ENCODE assay signal across 20 cellular contexts in the genomic region with DNA sequence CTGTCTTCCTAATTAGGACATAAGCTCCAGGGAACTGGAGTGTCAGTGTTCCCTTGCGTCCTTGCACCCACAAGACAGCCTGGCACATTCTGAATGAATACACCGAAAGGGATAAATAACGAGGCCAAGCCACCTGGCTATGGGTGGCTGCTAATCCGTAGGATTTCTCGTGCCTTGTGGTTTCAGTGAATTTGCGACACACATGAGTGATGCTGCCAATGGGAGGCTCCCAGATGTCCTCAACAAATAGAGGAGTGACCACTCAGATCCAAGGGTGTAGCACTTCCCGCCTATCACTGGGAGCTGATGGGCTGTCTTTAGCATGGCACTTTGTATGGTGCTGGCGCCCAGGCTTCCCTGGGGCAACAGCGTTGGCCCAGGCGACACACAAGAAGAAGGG. TPM values are rescaled to one million over a fixed set of nuclear protein-coding genes. Genes with fewer than 3 reads are reported as not detected.
A peak's percentile ranks its signal among the peaks of the same experiment; 100 is the strongest.
DNase-seq lines count a peak whose midpoint lies in the region; ATAC-seq, FAIRE-seq and TF ChIP-seq lines count a peak whose summit lies in the region.
"Had no signal": no experiment of that assay in that cellular context is flagged by ENCODE, and none has a peak within 500 bp of the region (broad histone marks: within the 10 kb centered on the region; RNA-seq: fewer than 3 reads in every experiment).

No MANE protein-coding gene starts in this region.

- H3K4me1 ChIP-seq in RWPE2 (ENCODE audit: insufficient read depth, poor library complexity, severe bottlenecking) (no peaks in the 10 kb centered on the region), sigmoid colon (no peaks in the 10 kb centered on the region), small intestine (ENCODE audit: control insufficient read depth in 2 of 2, insufficient read depth in 1 of 2, low read depth in 1 of 2, low read length in 1 of 2) (no peaks in the 10 kb centered on the region)
- H3K4me1 ChIP-seq: A549, BE2C, HAP-1, SJCRH30 had no signal

- H3K9me3 ChIP-seq in RWPE2 (ENCODE audit: severe bottlenecking) (no peaks in the 10 kb centered on the region), sigmoid colon (no peaks in the 10 kb centered on the region), small intestine (ENCODE audit: control insufficient read depth, low read depth) (no peaks in the 10 kb centered on the region)
- H3K9me3 ChIP-seq: A549, BE2C, HAP-1, SJCRH30 had no signal

- TF ChIP-seq POLR2A in sigmoid colon (IDR thresholded peaks at IDR 0.05), result no peak

- 93 to 94% methylated on average over 10 of the region's 10 CpGs for WGBS in sigmoid colon, 2 donors
- 91 to 94% (median 92%) methylated on average over 10 of the region's 10 CpGs for WGBS in small intestine, 3 donors

- no peak overlapping the region for H3K27ac ChIP-seq in RWPE2 (ENCODE audit: poor library complexity, severe bottlenecking)
- H3K27ac ChIP-seq in sigmoid colon, result no peak overlapping the region
- no peak overlapping the region for H3K27ac ChIP-seq in small intestine (ENCODE audit: low read depth in 1 of 2, low read length in 1 of 2)
- H3K27ac ChIP-seq: A549, SJCRH30 had no signal

- TF ChIP-seq EP300 in sigmoid colon (IDR thresholded peaks at IDR 0.05), result no peak

- H3K27me3 ChIP-seq in RWPE2 (ENCODE audit: insufficient read depth, poor library complexity, severe bottlenecking) (no peaks in the 10 kb centered on the region), sigmoid colon (no peaks in the 10 kb centered on the region), small intestine (ENCODE audit: control insufficient read depth in 2 of 2, insufficient read depth in 2 of 2, low read length in 2 of 2) (no peaks in the 10 kb centered on the region)
- H3K27me3 ChIP-seq: BE2C, SJCRH30 had no signal

- ATAC-seq in RWPE2 (ENCODE audit: low read depth), result no peak
- ATAC-seq: A549, GM12878 had no signal

- FAIRE-seq in small intestine (lab: Jason Lieb, UNC), result no peak
- FAIRE-seq: A549, GM12878 had no signal

- H3K36me3 ChIP-seq in RWPE2 (ENCODE audit: low read depth) (no peaks in the 10 kb centered on the region), sigmoid colon (no peaks in the 10 kb centered on the region), small intestine (ENCODE audit: control insufficient read depth in 2 of 2, insufficient read depth in 2 of 2, low read length in 2 of 2) (no peaks in the 10 kb centered on the region)
- H3K36me3 ChIP-seq: BE2C, HAP-1, SJCRH30 had no signal

- intact Hi-C loops in sigmoid colon (cut with DNase I), result no loop called here

- no peak overlapping the region for H3K4me3 ChIP-seq in RWPE2 (ENCODE audit: severe bottlenecking)
- no peak overlapping the region for H3K4me3 ChIP-seq in sigmoid colon
- H3K4me3 ChIP-seq in small intestine (ENCODE audit: low read depth in 1 of 2, low read length in 2 of 2), result no peak overlapping the region
- H3K4me3 ChIP-seq: A549, GM12878, HAP-1, SJCRH30 had no signal

- peak; percentile 25 for DNase-seq in activated effector memory CD4-positive, alpha-beta T cell treated with anti-CD3 and anti-CD28 coated beads, Interleukin-2, amount 50 U/mL, for 16 hours
- DNase-seq in activated effector memory CD4-positive, alpha-beta T cell treated with Interleukin-2 at 50 U/mL for 16 hours, result no peak
- DNase-seq in NCI-H1694 (lab: John Stamatoyannopoulos, UW) (peak; percentile 51), RWPE2 (ENCODE audit: low spot score) (peak; percentile 30), sigmoid colon (peak; percentile 20), small intestine (no peak), amniotic stem cell (lab: John Stamatoyannopoulos, UW) (no peak)
- DNase-seq in activated CD4-positive, CD25-positive, alpha-beta regulatory T cell treated with anti-CD3 and anti-CD28 coated beads, Interleukin-2, amount 50 U/mL, for 72 hours, result no peak
- DNase-seq: BE2C, DMS 273 treated with DMSO at 0.1 percent for 48 hours, DND-41, Karpas-422, NCI-H1417, NCI-H187 treated with DMSO at 0.1 percent for 48 hours, NCI-H345, NCI-H69, SJCRH30 had no signal

- TF ChIP-seq CTCF in RWPE2 (IDR thresholded peaks at IDR 0.05; ENCODE audit: poor library complexity, severe bottlenecking) (no peak), sigmoid colon (IDR thresholded peaks at IDR 0.05) (no peak)

RNA-seq across cellular contexts. Expression of a gene that starts 43.4 kb away (rescaled TPM):
- 1 to 10 TPM; 1.4 to 1.7 (median 1.5) TPM for total RNA-seq in sigmoid colon
- polyA plus RNA-seq in sigmoid colon, result 10 to 100 TPM in 1 of 3 donors, 1 to 10 TPM in 1, under 1 TPM in 1; 0.46 to 10.7 (median 3.6) TPM
- 1 to 10 TPM in 2 of 3 donors, under 1 TPM in 1; 0.67 to 3.2 (median 1.9) TPM for polyA plus RNA-seq in small intestine

Comparison
In these comparisons a context has a peak if more than half of its experiments do, and no peak if none do; other contexts are left out.
1. DNase-seq: peak in activated effector memory CD4-positive, alpha-beta T cell treated with anti-CD3 and anti-CD28 coated beads, Interleukin-2, amount 50 U/mL, for 16 hours (single experiment), NCI-H1694 (single experiment), RWPE2 (single experiment) and sigmoid colon (single experiment); none in activated effector memory CD4-positive, alpha-beta T cell treated with Interleukin-2 at 50 U/mL for 16 hours (single experiment), activated CD4-positive, CD25-positive, alpha-beta regulatory T cell treated with anti-CD3 and anti-CD28 coated beads, Interleukin-2, amount 50 U/mL, for 72 hours (single experiment), small intestine (single experiment) and amniotic stem cell (single experiment).